In genomic region chr10:46623899-46624654, GRCh38 we compare ENCODE assay signal across 6 cellular contexts. TPM values are rescaled to one million over a fixed set of nuclear protein-coding genes. Genes with fewer than 3 reads are reported as not detected.
A peak's percentile ranks its signal among the peaks of the same experiment; 100 is the strongest.
DNase-seq lines count a peak whose midpoint lies in the region; ATAC-seq, FAIRE-seq and TF ChIP-seq lines count a peak whose summit lies in the region.
"Not testable (repeated sequence)": the region's sequence is repeated elsewhere in the genome, so short reads cannot be mapped to it uniquely, and the experiment has no call there.
"Had no signal": no experiment of that assay in that cellular context is flagged by ENCODE, and none has a peak within 500 bp of the region (broad histone marks: within the 10 kb centered on the region; RNA-seq: fewer than 3 reads in every experiment).

No MANE protein-coding gene starts in this region.

- H3K79me2 ChIP-seq in HepG2 (ENCODE audit: insufficient read depth, low read length), result not testable (repeated sequence)

- H3K4me1 ChIP-seq in Caco-2; HepG2 (ENCODE audit: insufficient read depth, low read length); right lobe of liver; small intestine (ENCODE audit: control insufficient read depth in 2 of 2, insufficient read depth in 1 of 2, low read depth in 1 of 2, low read length in 1 of 2): not testable (repeated sequence)

- H3K9ac ChIP-seq in HepG2 (ENCODE audit: insufficient read depth, low read depth, low read length), result not testable (repeated sequence)

- not testable (repeated sequence) for TF ChIP-seq POLR2A in HepG2 (IDR thresholded peaks at IDR 0.05; ENCODE audit: insufficient read depth in 1 of 2, low read depth in 2 of 2, low read length in 2 of 2); right lobe of liver (IDR thresholded peaks at IDR 0.05)

- CTCF ChIA-PET in Caco-2 (lab: Charles Lee); HepG2 (lab: Yijun Ruan, JAX; ENCODE audit: low intra/inter-chr PET ratio, low total read pairs): not testable (repeated sequence)

- WGBS in HepG2 (ENCODE audit: low lambda C conversion rate), result 0% methylated on average over 3 of the region's 8 CpGs
- 52% methylated on average over 3 of the region's 8 CpGs for WGBS in right lobe of liver (ENCODE audit: insufficient coverage, low coverage, low lambda C conversion rate, missing lambda C conversion rate)
- WGBS in small intestine, 3 donors, result 89 to 92% (median 90%) methylated on average over 3 to 4 of the region's 8 CpGs

- H3K9me3 Mint-ChIP-seq in Caco-2 (ENCODE audit: unreplicated experiment), result not testable (repeated sequence)

- TSS peak; percentile 99 for BruUV-seq in Caco-2 (replicated peaks; lab: Mats Ljungman, UMichigan)
- not testable (repeated sequence) for BruUV-seq in HepG2 (replicated peaks; lab: Mats Ljungman, UMichigan)

- H2AFZ ChIP-seq in HepG2 (ENCODE audit: low read length), result not testable (repeated sequence)

- not testable (repeated sequence) for TF ChIP-seq CTCF in Caco-2 (IDR thresholded peaks at IDR 0.05; ENCODE audit: insufficient read depth in 1 of 2, low read depth in 1 of 2, low read length in 1 of 2, severe bottlenecking in 1 of 2, unreplicated experiment in 1 of 2); HepG2 (CRISPR knock-in tag; IDR thresholded peaks at IDR 0.05); right lobe of liver (IDR thresholded peaks at IDR 0.05)

- not testable (repeated sequence) for H3K9me3 ChIP-seq in Caco-2; HepG2 (ENCODE audit: low read length); right lobe of liver; small intestine (ENCODE audit: control insufficient read depth, low read depth)

- intact Hi-C loops in Caco-2 (cut with micrococcal nuclease; ENCODE audit: unreplicated experiment); HepG2 (cut with micrococcal nuclease; ENCODE audit: unreplicated experiment); right lobe of liver (cut with DNase I): not testable (repeated sequence)

- H3K4me1 Mint-ChIP-seq in Caco-2 (ENCODE audit: low read depth, unreplicated experiment), result not testable (repeated sequence)

- not testable (repeated sequence) for FAIRE-seq in HepG2 (lab: Jason Lieb, UNC)
- peak; percentile 76 for FAIRE-seq in small intestine (lab: Jason Lieb, UNC)

- H3K36me3 Mint-ChIP-seq in Caco-2 (ENCODE audit: insufficient read depth, unreplicated experiment), result not testable (repeated sequence)

- H3K36me3 ChIP-seq in Caco-2 (ENCODE audit: control insufficient read depth, insufficient read depth, low read length); HepG2 (replicated peaks in 1 of 2; ENCODE audit: control insufficient read depth in 1 of 2, insufficient read depth in 2 of 2, low read length in 2 of 2); right lobe of liver; small intestine (ENCODE audit: control insufficient read depth in 2 of 2, insufficient read depth in 2 of 2, low read length in 2 of 2): not testable (repeated sequence)

- H3K27ac Mint-ChIP-seq in Caco-2 (ENCODE audit: unreplicated experiment), result not testable (repeated sequence)

- not testable (repeated sequence) for H4K20me1 ChIP-seq in HepG2 (ENCODE audit: insufficient read depth, low read length)

- H3K4me3 Mint-ChIP-seq in Caco-2 (ENCODE audit: unreplicated experiment), result not testable (repeated sequence)

- TF ChIP-seq RAD21 in HepG2 (CRISPR knock-in tag; IDR thresholded peaks at IDR 0.05), result not testable (repeated sequence)

- H3K4me3 ChIP-seq in Caco-2 (ENCODE audit: low read depth, low read length); HepG2 (replicated peaks in 1 of 3; ENCODE audit: insufficient read depth in 1 of 3, low read depth in 2 of 3, low read length in 3 of 3); right lobe of liver; small intestine (ENCODE audit: low read depth in 1 of 2, low read length in 2 of 2): not testable (repeated sequence)

- POLR2A ChIA-PET in Caco-2 (lab: Charles Lee); HepG2 (lab: Yijun Ruan, JAX): not testable (repeated sequence)

- ATAC-seq in left lobe of liver (peak; percentile 80), HepG2 (peak; percentile 70), right lobe of liver (peak; percentile 40 to 80 (median 72))

- peak in 1 of 2 experiments; percentile 52 for DNase-seq in Caco-2
- not testable (repeated sequence) for DNase-seq in left lobe of liver (ENCODE audit: low spot score); HepG2 (ENCODE audit: low spot score); right lobe of liver; small intestine

- in situ Hi-C loops in HepG2 (cut with HindIII; ENCODE audit: extremely low pct_ligation_motif_present, low pct_unique_long_range_greater_than_20kb), result not testable (repeated sequence)

- not testable (repeated sequence) for H3K4me2 ChIP-seq in HepG2 (ENCODE audit: low read depth, low read length)

- not testable (repeated sequence) for H3K27me3 Mint-ChIP-seq in Caco-2 (ENCODE audit: insufficient read depth, unreplicated experiment)

- TF ChIP-seq EP300 in HepG2 (IDR thresholded peaks at IDR 0.05; ENCODE audit: low read depth in 2 of 2, low read length in 2 of 2); HepG2 (CRISPR knock-in tag; IDR thresholded peaks at IDR 0.05; ENCODE audit: borderline replicate concordance): not testable (repeated sequence)

- H3K27ac ChIP-seq in HepG2 (ENCODE audit: extremely low read length, insufficient read depth, low read length); right lobe of liver; small intestine (ENCODE audit: low read depth in 1 of 2, low read length in 1 of 2): not testable (repeated sequence)

- H3K27me3 ChIP-seq in Caco-2 (replicated peaks; ENCODE audit: control insufficient read depth, insufficient read depth, low read length); HepG2 (ENCODE audit: control insufficient read depth in 1 of 2, insufficient read depth in 2 of 2, low read length in 2 of 2); right lobe of liver; small intestine (ENCODE audit: control insufficient read depth in 2 of 2, insufficient read depth in 2 of 2, low read length in 2 of 2): not testable (repeated sequence)

RNA-seq across cellular contexts. Expression of gene SYT15, which starts 45.1 kb away (rescaled TPM):
- total RNA-seq in Caco-2 (2022), result 0.43 and 0.60 TPM in 2 replicates
- 0.65 TPM for total RNA-seq in left lobe of liver
- 0.24 and 0.38 TPM in 2 replicates for total RNA-seq in HepG2 (2016; rRNA removed; fragmentation: Illumina TruSeq; extraction: Trizol)
- total RNA-seq in HepG2 (2016; cell fraction: cytosol; rRNA removed; fragmentation: Illumina TruSeq; extraction: Trizol; ENCODE audit: low read depth), result 0.40 TPM in 1 of 2 replicates, not detected in the other
- 0.19 and 0.34 TPM in 2 replicates for total RNA-seq in HepG2 (2016; cell fraction: insoluble cytoplasmic fraction; rRNA removed; fragmentation: Illumina TruSeq; extraction: Trizol)
- 0.24 and 0.37 TPM in 2 replicates for total RNA-seq in HepG2 (2016; cell fraction: membrane; rRNA removed; fragmentation: Illumina TruSeq; extraction: Trizol)
- 0.43 and 0.47 TPM in 2 replicates for total RNA-seq in HepG2 (2016; cell fraction: nucleus; rRNA removed; fragmentation: Illumina TruSeq; extraction: Trizol)
- 0.24 and 0.29 TPM in 2 replicates for polyA plus RNA-seq in HepG2 (2011; rRNA removed)
- 0.13 and 0.15 TPM in 2 replicates for polyA plus RNA-seq in HepG2 (2011; cell fraction: cytosol; rRNA removed)
- 0.51 and 0.57 TPM in 2 replicates for polyA plus RNA-seq in HepG2 (2011; cell fraction: nucleus; rRNA removed)
- polyA plus RNA-seq in HepG2 (2012), result 3.1 and 5.1 TPM in 2 replicates
- polyA plus RNA-seq in HepG2 (2016; cell fraction: cytosol; fragmentation: Illumina TruSeq; extraction: Trizol; ENCODE audit: low read depth), result 0.25 TPM in 1 of 2 replicates, not detected in the other
- polyA plus RNA-seq in HepG2 (2016; cell fraction: insoluble cytoplasmic fraction; fragmentation: Illumina TruSeq; extraction: Trizol; ENCODE audit: low read depth), result 0.30 and 0.46 TPM in 2 replicates
- polyA plus RNA-seq in HepG2 (2016; cell fraction: membrane; fragmentation: Illumina TruSeq; extraction: Trizol; ENCODE audit: low read depth), result 0.15 and 0.24 TPM in 2 replicates
- polyA plus RNA-seq in HepG2 (2016; cell fraction: nucleus; fragmentation: Illumina TruSeq; extraction: Trizol; ENCODE audit: insufficient read depth, low read depth), result 0.45 and 1.1 TPM in 2 replicates
- 0.70 and 0.86 TPM in 2 replicates for polyA minus RNA-seq in HepG2 (2011; rRNA and poly(A)+ RNA removed; ENCODE audit: low replicate concordance)
- polyA minus RNA-seq in HepG2 (2011; cell fraction: cytosol; rRNA and poly(A)+ RNA removed), result not detected in 2 replicates
- 1.9 and 2.8 TPM in 2 replicates for polyA minus RNA-seq in HepG2 (2011; cell fraction: nucleus; rRNA and poly(A)+ RNA removed)
- total RNA-seq in right lobe of liver, result 1 to 10 TPM in 2 of 6 experiments, under 1 TPM in 4; 0.43 to 1.3 (median 0.82) TPM
- 1 to 10 TPM in 1 of 3 donors, under 1 TPM in 1, not detected in 1; 0.27 to 2.9 TPM for polyA plus RNA-seq in small intestine
- total RNA-seq: A172 had no signal
